17 cellular contexts compared by ENCODE assay signal in genomic region chr18:9989481-9989880, GRCh38.
"Had no signal": no experiment of that assay in that cellular context is flagged by ENCODE, and none has a peak within 500 bp of the region (broad histone marks: within the 10 kb centered on the region; RNA-seq: fewer than 3 reads in every experiment).

No MANE protein-coding gene starts in this region.

- H3K9ac ChIP-seq: neural progenitor cell had no signal

- H3K27ac Mint-ChIP-seq: activated naive CD8-positive, alpha-beta T cell; effector memory CD8-positive, alpha-beta T cell; neural progenitor cell; stimulated activated naive CD8-positive, alpha-beta T cell treated with anti-CD3 and anti-CD28 coated beads, Interleukin-15, amount 100 ng/mL, for 72 hours; T-helper 17 cell had no signal

- H3K36me3 Mint-ChIP-seq: activated naive CD8-positive, alpha-beta T cell had no signal

- H3K4me3 Mint-ChIP-seq: activated naive CD8-positive, alpha-beta T cell; effector memory CD8-positive, alpha-beta T cell; neural progenitor cell; stimulated activated naive CD8-positive, alpha-beta T cell treated with anti-CD3 and anti-CD28 coated beads, Interleukin-15, amount 100 ng/mL, for 72 hours; T-helper 17 cell had no signal

- H3K9me3 ChIP-seq: psoas muscle, right lobe of liver, suprapubic skin, transverse colon, vagina had no signal

- H3K4me3 ChIP-seq: neural progenitor cell, psoas muscle, right lobe of liver, suprapubic skin, transverse colon, vagina had no signal

- H3K27me3 ChIP-seq: foreskin keratinocyte, neural progenitor cell, right lobe of liver, suprapubic skin, transverse colon, vagina had no signal

- H3K4me1 Mint-ChIP-seq: stimulated activated naive CD8-positive, alpha-beta T cell treated with anti-CD3 and anti-CD28 coated beads, Interleukin-15, amount 100 ng/mL, for 72 hours had no signal

- H3K4me2 ChIP-seq: neural progenitor cell had no signal

- DNase-seq: activated CD4-positive, alpha-beta T cell treated with anti-CD3 and anti-CD28 coated beads, Interleukin-2, amount 50 U/mL, for 4 hours; activated gamma-delta T cell treated with Interleukin-2 at 50 U/mL for 16 hours; dermis blood vessel endothelial cell; effector memory CD8-positive, alpha-beta T cell; foreskin keratinocyte; psoas muscle; right lobe of liver; small intestine; stimulated activated CD4-positive, alpha-beta T cell treated with anti-CD3 and anti-CD28 coated beads, Interleukin-15, amount 100 ng/mL, for 24 hours; stimulated activated CD4-positive, alpha-beta T cell treated with anti-CD3 and anti-CD28 coated beads, Interleukin-2, amount 100 ng/mL, for 48 hours; stimulated activated naive CD8-positive, alpha-beta T cell treated with anti-CD3 and anti-CD28 coated beads, Interleukin-15, amount 100 ng/mL, for 72 hours; T-helper 17 cell; transverse colon had no signal

- H3K9me3 Mint-ChIP-seq: effector memory CD8-positive, alpha-beta T cell; stimulated activated naive CD8-positive, alpha-beta T cell treated with anti-CD3 and anti-CD28 coated beads, Interleukin-15, amount 100 ng/mL, for 72 hours had no signal

- H3K4me1 ChIP-seq: foreskin keratinocyte, psoas muscle, transverse colon had no signal

- H3K36me3 ChIP-seq: neural progenitor cell, right lobe of liver, suprapubic skin, transverse colon, vagina had no signal

- ATAC-seq: effector memory CD8-positive, alpha-beta T cell; foreskin keratinocyte; psoas muscle; stimulated activated naive CD8-positive, alpha-beta T cell treated with anti-CD3 and anti-CD28 coated beads, Interleukin-15, amount 100 ng/mL, for 72 hours; T-helper 17 cell had no signal

- H3K27ac ChIP-seq: foreskin keratinocyte, neural progenitor cell, psoas muscle, right lobe of liver, suprapubic skin, transverse colon, vagina had no signal
